Comparison of ENCODE assay signal across 23 cellular contexts in genomic region chr1:114735479-114735878, GRCh38. TPM values are rescaled to one million over a fixed set of nuclear protein-coding genes. Genes with fewer than 3 reads are reported as not detected.
"Had no signal": no experiment of that assay in that cellular context is flagged by ENCODE, and none has a peak within 500 bp of the region (broad histone marks: within the 10 kb centered on the region; RNA-seq: fewer than 3 reads in every experiment).

No MANE protein-coding gene starts in this region.

- H3K4me3 ChIP-seq: left ventricle myocardium inferior, tibial artery had no signal

- ATAC-seq: foreskin keratinocyte, sciatic nerve, WTC11 had no signal

- H3K4me1 Mint-ChIP-seq: brain, neural crest cell, WTC11 had no signal

- DNase-seq: activated naive CD4-positive, alpha-beta T cell treated with anti-CD3 and anti-CD28 coated beads for 36 hours; aorta; effector CD8-positive, alpha-beta T cell; foreskin keratinocyte; hippocampal formation; kidney glomerular epithelial cell; left ventricle myocardium inferior; occipital lobe; stimulated activated CD4-positive, alpha-beta T cell treated with anti-CD3 and anti-CD28 coated beads, Interleukin-2, amount 100 ng/mL, for 48 hours; substantia nigra; T1000; tibial artery had no signal

- H3K27ac ChIP-seq: foreskin keratinocyte, left ventricle myocardium inferior, tibial artery had no signal

- H3K9me3 Mint-ChIP-seq: activated naive CD4-positive, alpha-beta T cell treated with anti-CD3 and anti-CD28 coated beads for 36 hours; activated T-helper 2 cell treated with anti-CD3 and anti-CD28 coated beads, Interferon-gamma antibody, Interleukin-2, Interleukin-4, amounts not matched to agents 10 μg/mL and 5 μg/mL and 100 μg/mL, durations not matched to agents 14 hours and 24 hours and 36 hours; brain; dendritic cell treated with granulocyte-macrophage colony-stimulating factor and Interleukin-4, amounts not matched to agents 40 ng/mL and 50 ng/mL, for 4 days; neural crest cell; stimulated activated naive CD8-positive, alpha-beta T cell treated with anti-CD3 and anti-CD28 coated beads, Interleukin-15, Interleukin-2, amounts not matched to agents 100 ng/mL and 50 ng/mL, for 24 hours; WTC11 had no signal

- H3K27me3 ChIP-seq: foreskin keratinocyte, tibial artery had no signal

- H3K4me3 Mint-ChIP-seq: activated naive CD4-positive, alpha-beta T cell treated with anti-CD3 and anti-CD28 coated beads for 36 hours; brain; dendritic cell treated with granulocyte-macrophage colony-stimulating factor and Interleukin-4, amounts not matched to agents 40 ng/mL and 50 ng/mL, for 4 days; neural crest cell; stimulated activated naive CD8-positive, alpha-beta T cell treated with anti-CD3 and anti-CD28 coated beads, Interleukin-15, Interleukin-2, amounts not matched to agents 100 ng/mL and 50 ng/mL, for 24 hours; WTC11 had no signal

- H3K27ac Mint-ChIP-seq: activated T-helper 2 cell treated with anti-CD3 and anti-CD28 coated beads, Interferon-gamma antibody, Interleukin-2, Interleukin-4, amounts not matched to agents 10 μg/mL and 5 μg/mL and 100 μg/mL, durations not matched to agents 14 hours and 24 hours and 36 hours; dendritic cell treated with granulocyte-macrophage colony-stimulating factor and Interleukin-4, amounts not matched to agents 40 ng/mL and 50 ng/mL, for 4 days; WTC11 had no signal

- H3K9me3 ChIP-seq: left ventricle myocardium inferior, tibial artery had no signal

- H3K27me3 Mint-ChIP-seq: brain; dendritic cell treated with granulocyte-macrophage colony-stimulating factor and Interleukin-4, amounts not matched to agents 40 ng/mL and 50 ng/mL, for 4 days; stimulated activated naive CD8-positive, alpha-beta T cell treated with anti-CD3 and anti-CD28 coated beads, Interleukin-15, Interleukin-2, amounts not matched to agents 100 ng/mL and 50 ng/mL, for 24 hours had no signal

- H3K4me1 ChIP-seq: foreskin keratinocyte had no signal

RNA-seq across cellular contexts. Expression of gene AMPD1, which starts 40.1 kb away (rescaled TPM):
- total RNA-seq: activated CD8-positive, alpha-beta memory T cell treated with anti-CD3 and anti-CD28 coated beads for 36 hours; activated naive CD4-positive, alpha-beta T cell treated with anti-CD3 and anti-CD28 coated beads for 36 hours; activated T-helper 2 cell treated with anti-CD3 and anti-CD28 coated beads, Interferon-gamma antibody, Interleukin-2, Interleukin-4, amounts not matched to agents 10 μg/mL and 5 μg/mL and 100 μg/mL, durations not matched to agents 14 hours and 24 hours and 36 hours; foreskin keratinocyte; left ventricle myocardium inferior; mononuclear cell; neural crest cell; occipital lobe; renal cortical epithelial cell; sciatic nerve; T-helper 1 cell treated with Interleukin-12 subunit alpha and Interleukin-12 subunit beta and Interleukin-4 antibody, amounts not matched to agents 30 ng/mL and 1 ng/mL, for 36 hours; WTC11 had no signal
- polyA plus RNA-seq: foreskin keratinocyte had no signal
